1 cellular context compared by ENCODE assay signal in genomic region chr14:92676031-92676430, GRCh38.
TF ChIP-seq lines count a peak whose summit lies in the region.

No MANE protein-coding gene starts in this region.

TF ChIP-seq in HepG2, 621 proteins besides CTCF, POLR2A, EP300 and RAD21 (continued from another document):
- TF ChIP-seq ZNF687 (CRISPR knock-in tag; IDR thresholded peaks at IDR 0.05) (no peak), THRA (CRISPR knock-in tag; IDR thresholded peaks at IDR 0.05; ENCODE audit: borderline replicate concordance) (no peak), ZNF274 (CRISPR knock-in tag; IDR thresholded peaks at IDR 0.05) (no peak)
